8 cellular contexts compared by ENCODE assay signal in the genomic region with DNA sequence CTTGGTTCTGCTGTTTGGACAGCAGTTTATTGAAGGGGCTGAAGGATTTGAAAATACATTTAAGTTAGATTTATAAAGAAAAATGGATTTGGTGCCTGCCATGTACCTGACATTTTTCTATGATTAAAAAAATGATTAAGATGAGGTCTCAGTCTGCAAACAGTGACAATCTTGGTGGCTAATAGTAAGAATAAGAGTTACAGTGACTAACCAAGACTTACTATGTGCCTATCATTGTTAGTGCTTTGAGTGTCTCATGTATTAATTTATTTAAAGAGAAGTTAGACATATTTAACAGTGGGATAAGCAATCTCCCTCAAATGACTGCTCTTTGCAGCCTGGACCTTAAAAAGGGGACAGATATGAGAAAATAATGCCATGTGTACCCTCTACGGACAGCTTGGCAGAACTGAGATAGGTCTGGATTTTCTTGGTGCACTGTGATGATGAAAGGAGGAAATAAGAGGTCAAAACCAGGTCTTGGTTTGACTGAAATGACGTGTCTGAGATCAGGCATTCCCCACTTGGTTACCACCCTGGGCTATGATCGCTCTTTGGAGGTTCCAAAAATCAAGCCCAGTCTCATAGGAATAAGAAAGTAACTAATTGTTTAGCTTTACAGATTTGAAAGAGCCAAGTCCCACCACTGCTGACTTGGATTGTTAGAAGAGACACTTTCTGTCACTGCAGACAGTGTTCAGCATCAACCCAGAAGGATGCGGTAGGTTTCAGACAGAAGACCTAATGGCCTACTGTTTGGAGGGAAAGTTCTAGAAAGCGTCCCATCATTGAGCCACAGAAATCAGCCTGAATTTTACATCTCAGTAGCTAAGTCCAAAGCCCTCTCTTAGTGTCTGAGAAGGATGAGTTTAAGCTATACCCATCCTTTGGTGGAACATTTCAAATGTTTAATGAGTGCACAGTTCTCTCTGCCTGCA. TPM values are rescaled to one million over a fixed set of nuclear protein-coding genes. Genes with fewer than 3 reads are reported as not detected.
A peak's percentile ranks its signal among the peaks of the same experiment; 100 is the strongest.
DNase-seq lines count a peak whose midpoint lies in the region; ATAC-seq, FAIRE-seq and TF ChIP-seq lines count a peak whose summit lies in the region.

No MANE protein-coding gene starts in this region.

- CTCF ChIA-PET in A549 (lab: Yijun Ruan, JAX) = interaction anchor here (1.0 to 1.5 kb wide), 4 partner anchors 12 to 350 kb away, joined by 3 read pairs; no protein-coding TSS in a partner anchor

- peak overlapping the region; percentile 77 to 98 for H3K27ac Mint-ChIP-seq in activated naive CD4-positive, alpha-beta T cell treated with anti-CD3 and anti-CD28 coated beads, Interleukin-2, amount 50 U/mL, for 72 hours
- peak overlapping the region; percentile 92 for H3K27ac Mint-ChIP-seq in stimulated activated effector memory CD8-positive, alpha-beta T cell treated with anti-CD3 and anti-CD28 coated beads, Interleukin-12 subunit alpha, Interleukin-12 subunit beta, amount 100 ng/mL, for 72 hours

- 88% methylated on average over 5 of the region's 5 CpGs for WGBS in A549 (ENCODE audit: missing lambda C conversion rate)

- no peak overlapping the region for H3K4me3 ChIP-seq in A549

- FAIRE-seq in A549 (lab: Jason Lieb, UNC) (no peak), GM19239 (lab: Jason Lieb, UNC) (peak; percentile 82)

- H3K36me3 Mint-ChIP-seq in activated naive CD4-positive, alpha-beta T cell treated with anti-CD3 and anti-CD28 coated beads, Interleukin-2, amount 50 U/mL, for 72 hours = peaks cover 32 to 34% of the 10 kb centered on the region in 2 donors
- no peaks in the 10 kb centered on the region for H3K36me3 Mint-ChIP-seq in stimulated activated effector memory CD8-positive, alpha-beta T cell treated with anti-CD3 and anti-CD28 coated beads, Interleukin-12 subunit alpha, Interleukin-12 subunit beta, amount 100 ng/mL, for 72 hours

- DNase-seq in A549 (ENCODE audit: low read depth in 1 of 2, low spot score in 1 of 2) (no peak), GM19239 (ENCODE audit: insufficient read length, low spot score) (peak; percentile 28), Right ventricle myocardium inferior (ENCODE audit: missing footprints) (no peak), foreskin melanocyte (no peak), COLO829 (ENCODE audit: low spot score) (no peak)
- DNase-seq in activated naive CD4-positive, alpha-beta T cell treated with anti-CD3 and anti-CD28 coated beads, Interleukin-2, amount 50 U/mL, for 72 hours (ENCODE audit: low spot score in 2 of 2) = peak in 1 of 2 donors; percentile 38
- peak; percentile 30 to 77 for DNase-seq in stimulated activated effector memory CD8-positive, alpha-beta T cell treated with anti-CD3 and anti-CD28 coated beads, Interleukin-12 subunit alpha, Interleukin-12 subunit beta, amount 100 ng/mL, for 72 hours (ENCODE audit: low spot score in 2 of 2)

- H3K4me2 ChIP-seq in A549 = peak overlapping the region; percentile 79

- peak overlapping the region; percentile 97 for H3K4me3 Mint-ChIP-seq in stimulated activated effector memory CD8-positive, alpha-beta T cell treated with anti-CD3 and anti-CD28 coated beads, Interleukin-12 subunit alpha, Interleukin-12 subunit beta, amount 100 ng/mL, for 72 hours

- intact Hi-C loops in Right ventricle myocardium inferior (cut with DNase I) = no loop called here

- H3K4me1 Mint-ChIP-seq in stimulated activated effector memory CD8-positive, alpha-beta T cell treated with anti-CD3 and anti-CD28 coated beads, Interleukin-12 subunit alpha, Interleukin-12 subunit beta, amount 100 ng/mL, for 72 hours = peaks cover 65% of the 10 kb centered on the region

- peaks cover 11% of the 10 kb centered on the region for H3K4me1 ChIP-seq in A549

- no peak for TF ChIP-seq EP300 in A549 (IDR thresholded peaks at IDR 0.05)

- peak overlapping the region in 1 of 2 experiments; percentile 96; a peak in 4 of 6 replicates for H3K27ac ChIP-seq in A549

- ATAC-seq in A549 = no peak
- peak; percentile 61 for ATAC-seq in HG03135 (IDR thresholded peaks at IDR 0.05; ENCODE audit: unreplicated experiment)
- ATAC-seq in activated naive CD4-positive, alpha-beta T cell treated with anti-CD3 and anti-CD28 coated beads, Interleukin-2, amount 50 U/mL, for 72 hours = peak; percentile 55 to 62
- ATAC-seq in stimulated activated effector memory CD8-positive, alpha-beta T cell treated with anti-CD3 and anti-CD28 coated beads, Interleukin-12 subunit alpha, Interleukin-12 subunit beta, amount 100 ng/mL, for 72 hours = peak; percentile 82
- ATAC-seq in Right ventricle myocardium inferior = no peak

- TF ChIP-seq RAD21 in A549 (conservative IDR thresholded peaks at IDR 0.05 in 1 of 2, IDR thresholded peaks at IDR 0.05 in 1 of 2) = no peak

- POLR2A ChIA-PET in A549 (lab: Yijun Ruan, JAX) = no interaction called here

- H3K9me3 ChIP-seq in A549 = 0 out of 3 replicates have a peak, but pooled peaks cover 3% of the 10 kb centered on the region

- TF ChIP-seq POLR2A in A549 (IDR thresholded peaks at IDR 0.05; ENCODE audit: low read length) = no peak

- peaks cover 15 to 20% of the 10 kb centered on the region in 2 donors for H3K9me3 Mint-ChIP-seq in activated naive CD4-positive, alpha-beta T cell treated with anti-CD3 and anti-CD28 coated beads, Interleukin-2, amount 50 U/mL, for 72 hours
- H3K9me3 Mint-ChIP-seq in stimulated activated effector memory CD8-positive, alpha-beta T cell treated with anti-CD3 and anti-CD28 coated beads, Interleukin-12 subunit alpha, Interleukin-12 subunit beta, amount 100 ng/mL, for 72 hours = peaks cover 17% of the 10 kb centered on the region

- no peak for TF ChIP-seq CTCF in A549 (IDR thresholded peaks at IDR 0.05)

TF ChIP-seq in A549, 52 proteins besides CTCF, POLR2A, EP300 and RAD21:
- TF ChIP-seq NPAS2 (CRISPR knock-in tag; IDR thresholded peaks at IDR 0.05; ENCODE audit: borderline replicate concordance) (no peak), JUNB (IDR thresholded peaks at IDR 0.05) (no peak), KDM5A (IDR thresholded peaks at IDR 0.05) (no peak), MAZ (IDR thresholded peaks at IDR 0.05; ENCODE audit: borderline replicate concordance, low read depth, low read length) (no peak), EHF (CRISPR knock-in tag; IDR thresholded peaks at IDR 0.05) (no peak), NR3C1 (IDR thresholded peaks at IDR 0.05) (no peak), MAFK (IDR thresholded peaks at IDR 0.05; ENCODE audit: partially characterized antibody) (no peak), HOXA7 (CRISPR knock-in tag; IDR thresholded peaks at IDR 0.05) (no peak), CBX8 (IDR thresholded peaks at IDR 0.05) (no peak), SREBF2 (IDR thresholded peaks at IDR 0.05) (no peak), NFE2L2 (conservative IDR thresholded peaks at IDR 0.05; ENCODE audit: low read length) (no peak), HOXB13 (CRISPR knock-in tag; IDR thresholded peaks at IDR 0.05; ENCODE audit: low read depth) (no peak), FOSB (CRISPR knock-in tag; IDR thresholded peaks at IDR 0.05) (no peak), RCOR1 (IDR thresholded peaks at IDR 0.05; ENCODE audit: low read depth, low read length) (no peak), MYC (IDR thresholded peaks at IDR 0.05; ENCODE audit: borderline replicate concordance, low read length) (no peak), TFCP2L1 (CRISPR knock-in tag; IDR thresholded peaks at IDR 0.05) (no peak)
- TF ChIP-seq, protein P1, sequence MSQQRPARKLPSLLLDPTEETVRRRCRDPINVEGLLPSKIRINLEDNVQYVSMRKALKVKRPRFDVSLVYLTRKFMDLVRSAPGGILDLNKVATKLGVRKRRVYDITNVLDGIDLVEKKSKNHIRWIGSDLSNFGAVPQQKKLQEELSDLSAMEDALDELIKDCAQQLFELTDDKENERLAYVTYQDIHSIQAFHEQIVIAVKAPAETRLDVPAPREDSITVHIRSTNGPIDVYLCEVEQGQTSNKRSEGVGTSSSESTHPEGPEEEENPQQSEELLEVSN (IDR thresholded peaks at IDR 0.05; ENCODE audit: borderline replicate concordance, low read depth) = no peak
- TF ChIP-seq, protein P2, sequence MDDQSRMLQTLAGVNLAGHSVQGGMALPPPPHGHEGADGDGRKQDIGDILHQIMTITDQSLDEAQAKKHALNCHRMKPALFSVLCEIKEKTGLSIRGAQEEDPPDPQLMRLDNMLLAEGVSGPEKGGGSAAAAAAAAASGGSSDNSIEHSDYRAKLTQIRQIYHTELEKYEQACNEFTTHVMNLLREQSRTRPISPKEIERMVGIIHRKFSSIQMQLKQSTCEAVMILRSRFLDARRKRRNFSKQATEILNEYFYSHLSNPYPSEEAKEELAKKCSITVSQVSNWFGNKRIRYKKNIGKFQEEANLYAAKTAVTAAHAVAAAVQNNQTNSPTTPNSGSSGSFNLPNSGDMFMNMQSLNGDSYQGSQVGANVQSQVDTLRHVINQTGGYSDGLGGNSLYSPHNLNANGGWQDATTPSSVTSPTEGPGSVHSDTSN (IDR thresholded peaks at IDR 0.05) = no peak

RNA-seq across cellular contexts. Expression of a gene that starts 2.1 kb away (rescaled TPM):
- 27.0 and 29.7 TPM in 2 replicates for polyA plus RNA-seq in A549 (2011; rRNA removed)
- polyA plus RNA-seq in A549 (2012; cell fraction: cytosol; rRNA removed) = 12.1 and 12.6 TPM in 2 replicates
- 6.2 and 8.6 TPM in 2 replicates for polyA plus RNA-seq in A549 (2012; cell fraction: nucleus; rRNA removed)
- polyA plus RNA-seq in A549 (2017; fragmentation: RNase III; extraction: RNeasy Plus Mini Kit Qiagen cat#74134 plus additional on column Dnase treatment) = 21.4 to 23.9 TPM (median 22.6 TPM) in 3 replicates
- 11.2 and 14.1 TPM in 2 replicates for polyA minus RNA-seq in A549 (2011; rRNA and poly(A)+ RNA removed)
- 10 to 100 TPM in 1 of 2 donors, 1 to 10 TPM in 1; 8.5 to 10.6 TPM for total RNA-seq in activated naive CD4-positive, alpha-beta T cell treated with anti-CD3 and anti-CD28 coated beads, Interleukin-2, amount 50 U/mL, for 72 hours
- total RNA-seq in Right ventricle myocardium inferior = 13.8 TPM

RNA-seq across cellular contexts. Expression of a gene that starts 18.0 kb away (rescaled TPM):
- polyA plus RNA-seq in A549 (2011; rRNA removed) = not detected in 2 replicates
- not detected in 2 replicates for polyA plus RNA-seq in A549 (2012; cell fraction: cytosol; rRNA removed)
- not detected in 2 replicates for polyA plus RNA-seq in A549 (2012; cell fraction: nucleus; rRNA removed)
- polyA plus RNA-seq in A549 (2017; fragmentation: RNase III; extraction: RNeasy Plus Mini Kit Qiagen cat#74134 plus additional on column Dnase treatment) = not detected in 3 replicates
- polyA minus RNA-seq in A549 (2011; rRNA and poly(A)+ RNA removed) = not detected in 2 replicates
- total RNA-seq in activated naive CD4-positive, alpha-beta T cell treated with anti-CD3 and anti-CD28 coated beads, Interleukin-2, amount 50 U/mL, for 72 hours = not detected
- 1,026 TPM for total RNA-seq in Right ventricle myocardium inferior

Comparison
In these comparisons a context has a peak if more than half of its experiments do, and no peak if none do; other contexts are left out.
1. ATAC-seq: peak in HG03135 (single experiment), activated naive CD4-positive, alpha-beta T cell treated with anti-CD3 and anti-CD28 coated beads, Interleukin-2, amount 50 U/mL, for 72 hours (2 of 2) and stimulated activated effector memory CD8-positive, alpha-beta T cell treated with anti-CD3 and anti-CD28 coated beads, Interleukin-12 subunit alpha, Interleukin-12 subunit beta, amount 100 ng/mL, for 72 hours (single experiment); none in A549 (0 of 2) and Right ventricle myocardium inferior (single experiment).
2. DNase-seq: peak in GM19239 (single experiment) and stimulated activated effector memory CD8-positive, alpha-beta T cell treated with anti-CD3 and anti-CD28 coated beads, Interleukin-12 subunit alpha, Interleukin-12 subunit beta, amount 100 ng/mL, for 72 hours (2 of 2); none in A549 (0 of 2), Right ventricle myocardium inferior (single experiment), foreskin melanocyte (single experiment) and COLO829 (single experiment).
3. RNA of a gene that starts 18.0 kb away (total RNA-seq): 1,026 TPM in Right ventricle myocardium inferior (single experiment); not detected in activated naive CD4-positive, alpha-beta T cell treated with anti-CD3 and anti-CD28 coated beads, Interleukin-2, amount 50 U/mL, for 72 hours; every median in the first group is over 1,000 times any median in the second.